Comparison of ENCODE assay signal across 2 cellular contexts in the genomic region with DNA sequence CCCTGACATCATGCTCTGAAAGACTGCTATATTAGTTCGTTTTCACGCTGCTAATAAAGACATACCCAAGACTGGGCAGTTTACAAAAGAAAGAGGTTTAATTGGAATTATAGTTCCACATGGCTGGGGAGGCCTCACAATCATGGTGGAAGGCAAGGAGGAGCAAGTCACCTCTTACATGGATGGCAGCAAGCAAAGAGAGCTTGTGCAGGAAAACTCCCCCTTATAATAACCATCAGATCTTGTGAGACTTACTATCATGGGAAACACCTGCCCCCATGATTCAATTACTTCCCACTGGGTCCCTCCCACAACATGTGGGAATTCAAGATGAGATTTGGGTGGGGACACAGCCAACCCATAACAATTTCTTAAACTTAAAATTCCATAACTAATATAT.
A peak's percentile ranks its signal among the peaks of the same experiment; 100 is the strongest.
DNase-seq lines count a peak whose midpoint lies in the region; ATAC-seq, FAIRE-seq and TF ChIP-seq lines count a peak whose summit lies in the region.
"Not testable (repeated sequence)": the region's sequence is repeated elsewhere in the genome, so short reads cannot be mapped to it uniquely, and the experiment has no call there.

No MANE protein-coding gene starts in this region.

- not testable (repeated sequence) for H3K9ac ChIP-seq in K562 (ENCODE audit: insufficient read depth in 1 of 2, low read depth in 2 of 2, low read length in 2 of 2)

- TF ChIP-seq CTCF in K562 (IDR thresholded peaks at IDR 0.05 in 2 of 3, conservative IDR thresholded peaks at IDR 0.05 in 1 of 3; ENCODE audit: insufficient read depth in 2 of 3, low read depth in 1 of 3, low read length in 3 of 3), result not testable (repeated sequence)

- not testable (repeated sequence) for H4K20me1 ChIP-seq in K562 (replicated peaks; ENCODE audit: control insufficient read depth, insufficient read depth, low read length)

- in situ Hi-C loops in K562 (cut with MboI), result not testable (repeated sequence)

- not testable (repeated sequence) for H3K79me2 ChIP-seq in K562 (ENCODE audit: control insufficient read depth, insufficient read depth, low read length)

- TF ChIP-seq POLR2A in K562 (conservative IDR thresholded peaks at IDR 0.05), result not testable (repeated sequence)

- peak; percentile 11 for DNase-seq in CMK (ENCODE audit: low read depth)
- DNase-seq in K562 (ENCODE audit: extremely low read depth in 1 of 4, low spot score in 3 of 4), result not testable (repeated sequence)

- H3K36me3 ChIP-seq in K562 (ENCODE audit: control insufficient read depth, insufficient read depth, low read length), result not testable (repeated sequence)

- H3K4me1 ChIP-seq in K562 (replicated peaks in 1 of 2; ENCODE audit: control insufficient read depth in 2 of 2, insufficient read depth in 2 of 2, low read length in 2 of 2), result not testable (repeated sequence)

- CTCF ChIA-PET in K562 (lab: Yijun Ruan, JAX; ENCODE audit: low intra/inter-chr PET ratio), result not testable (repeated sequence)

- intact Hi-C loops in K562 (cut with micrococcal nuclease), result not testable (repeated sequence)

- H3K9me3 ChIP-seq in K562 (replicated peaks; ENCODE audit: control insufficient read depth, insufficient read depth, low read depth, low read length), result not testable (repeated sequence)

- not testable (repeated sequence) for H3K27ac ChIP-seq in K562 (ENCODE audit: extremely low read depth, low read depth, low read length)

- not testable (repeated sequence) for H2AFZ ChIP-seq in K562 (ENCODE audit: low read depth, low read length)

- WGBS in K562 (ENCODE audit: insufficient coverage, low coverage, missing lambda C conversion rate), result 100% methylated on average over 2 of the region's 2 CpGs

- not testable (repeated sequence) for H3K4me2 ChIP-seq in K562 (ENCODE audit: insufficient read depth, low read length)

- BruUV-seq in K562 (replicated peaks; lab: Mats Ljungman, UMichigan), result not testable (repeated sequence)

- H3K27me3 ChIP-seq in K562 (ENCODE audit: control insufficient read depth in 2 of 2, insufficient read depth in 2 of 2, low read length in 2 of 2), result not testable (repeated sequence)

- not testable (repeated sequence) for ATAC-seq in K562

- FAIRE-seq in K562 (lab: Jason Lieb, UNC), result not testable (repeated sequence)

- POLR2A ChIA-PET in K562 (lab: Yijun Ruan, JAX), result not testable (repeated sequence)

- not testable (repeated sequence) for TF ChIP-seq RAD21 in K562 (CRISPR knock-in tag; conservative IDR thresholded peaks at IDR 0.05 in 1 of 2, IDR thresholded peaks at IDR 0.05 in 1 of 2)

- H3K4me3 ChIP-seq in K562, result not testable (repeated sequence)

- not testable (repeated sequence) for H3K9me1 ChIP-seq in K562 (ENCODE audit: control insufficient read depth, insufficient read depth, low read length)

- not testable (repeated sequence) for TF ChIP-seq EP300 in K562 (IDR thresholded peaks at IDR 0.05; ENCODE audit: low read length)

TF ChIP-seq in K562, 482 proteins besides CTCF, POLR2A, EP300 and RAD21:
- peak; percentile 99 for TF ChIP-seq ZNF431 (CRISPR knock-in tag; IDR thresholded peaks at IDR 0.05)
- peak; percentile 21; the same call in 1 of the 2 replicates for TF ChIP-seq CBFA2T3 (IDR thresholded peaks at IDR 0.05)
- peak; percentile 50; the same call in 1 of the 2 replicates for TF ChIP-seq CC2D1A (IDR thresholded peaks at IDR 0.05)
